Comparison of ENCODE assay signal across 19 cellular contexts in the genomic region with DNA sequence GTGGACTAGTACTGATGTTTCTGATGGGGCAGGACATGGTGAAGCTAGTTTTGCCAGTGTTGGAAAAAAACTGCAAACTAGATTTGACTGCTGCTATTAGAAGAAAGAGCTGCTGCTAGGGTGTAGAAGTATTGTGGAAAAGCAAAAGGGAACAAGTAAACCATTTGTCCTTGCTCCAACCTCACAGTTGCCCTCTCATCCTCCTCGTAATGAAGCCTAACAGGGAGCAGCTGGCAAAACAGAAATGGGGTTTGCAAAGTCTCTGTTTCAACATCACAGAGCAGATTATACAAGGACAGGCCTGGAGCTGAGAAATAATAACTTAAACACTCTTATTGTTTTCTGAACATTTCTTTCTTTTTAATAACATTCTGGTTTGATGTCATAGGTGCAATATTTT.
DNase-seq lines count a peak whose midpoint lies in the region; ATAC-seq lines count a peak whose summit lies in the region.
"Had no signal": no experiment of that assay in that cellular context is flagged by ENCODE, and none has a peak within 500 bp of the region (broad histone marks: within the 10 kb centered on the region; RNA-seq: fewer than 3 reads in every experiment).

No MANE protein-coding gene starts in this region.

- DNase-seq in Ammon's horn (ENCODE audit: low spot score) (peak; percentile 4), NCI-H1930 (lab: John Stamatoyannopoulos, UW) (peak; percentile 5), brain pericyte (ENCODE audit: low read depth, low spot score) (peak; percentile 36), pons (ENCODE audit: low spot score) (peak; percentile 3), NCI-H2107 treated with DMSO at 0.1 percent for 48 hours (lab: John Stamatoyannopoulos, UW; ENCODE audit: unreplicated experiment) (no peak)
- DNase-seq: Caco-2; CD8-positive, alpha-beta T cell; DMS79 treated with DMSO at 0.1 percent for 48 hours; GF-D8; NCI-H1048; NCI-H1417 treated with DMSO at 0.1 percent for 48 hours; NCI-H187 treated with DMSO at 0.1 percent for 48 hours; NCI-H774; PC-9; T-helper 1 cell had no signal

- ATAC-seq in HG03135 (IDR thresholded peaks at IDR 0.05; ENCODE audit: unreplicated experiment) (no peak), GM21717 (IDR thresholded peaks at IDR 0.05; ENCODE audit: unreplicated experiment) (no peak)
- ATAC-seq: A549; CD8-positive, alpha-beta T cell; Right ventricle myocardium inferior had no signal
